Comparison of ENCODE assay signal across 8 cellular contexts in genomic region chr10:104339469-104340098, GRCh38. TPM values are rescaled to one million over a fixed set of nuclear protein-coding genes. Genes with fewer than 3 reads are reported as not detected.
DNase-seq lines count a peak whose midpoint lies in the region; ATAC-seq and TF ChIP-seq lines count a peak whose summit lies in the region.

No MANE protein-coding gene starts in this region.

- peak; percentile 51 for DNase-seq in AG08395 (ENCODE audit: low spot score)
- DNase-seq in T47D (ENCODE audit: low read depth in 1 of 2, low spot score in 1 of 2) = peak; percentile 37 to 48
- peak; percentile 72 for DNase-seq in left lobe of liver (ENCODE audit: low spot score)
- DNase-seq in superior temporal gyrus (ENCODE audit: extremely low spot score) = peak; percentile 61

- no peak for TF ChIP-seq CTCF in KMS-11 (conservative IDR thresholded peaks at IDR 0.05; ENCODE audit: low read depth, low read length)

- ATAC-seq in left lobe of liver (peak; percentile 33), GM18870 (IDR thresholded peaks at IDR 0.05; ENCODE audit: unreplicated experiment) (no peak), HG03469 (IDR thresholded peaks at IDR 0.05; ENCODE audit: unreplicated experiment) (no peak), GM21529 (IDR thresholded peaks at IDR 0.05; ENCODE audit: unreplicated experiment) (no peak)

- H3K4me1 ChIP-seq in KMS-11 (ENCODE audit: low read depth, poor library complexity, severe bottlenecking) = peaks cover 22% of the 10 kb centered on the region

- in situ Hi-C loops in T47D (cut with HindIII; ENCODE audit: low pct_unique_long_range_greater_than_20kb, low sequenced_read_pairs) = no loop called here

- no peak overlapping the region for H3K4me3 ChIP-seq in KMS-11 (IDR thresholded peaks at IDR 0.05; ENCODE audit: insufficient read depth, low read depth, low read length)

- H2AFZ ChIP-seq in KMS-11 (ENCODE audit: low read depth) = peak overlapping the region; percentile 93

- H3K4me2 ChIP-seq in KMS-11 = peak overlapping the region; percentile 86

- H3K9ac ChIP-seq in KMS-11 = peak overlapping the region; percentile 61; the same call in 1 of the 2 replicates

- H3K27ac ChIP-seq in KMS-11 = no peak overlapping the region

- no peaks in the 10 kb centered on the region for H4K20me1 ChIP-seq in KMS-11 (ENCODE audit: insufficient read depth)

- no peaks in the 10 kb centered on the region for H3K79me2 ChIP-seq in KMS-11 (ENCODE audit: insufficient read depth, low read depth)

- no peaks in the 10 kb centered on the region; the same call in 1 of the 2 replicates for H3K27me3 ChIP-seq in KMS-11 (ENCODE audit: insufficient read depth, low read depth)

- H3K36me3 ChIP-seq in KMS-11 (ENCODE audit: insufficient read depth) = no peaks in the 10 kb centered on the region

RNA-seq across cellular contexts. Expression of gene ITPRIP, which starts 1.3 kb away (rescaled TPM):
- 4.5 TPM for total RNA-seq in left lobe of liver

RNA-seq across cellular contexts. Expression of gene CFAP58, which starts 14.0 kb away (rescaled TPM):
- 0.15 TPM for total RNA-seq in left lobe of liver
